ENCODE assay signal across 26 cellular contexts in the genomic region with DNA sequence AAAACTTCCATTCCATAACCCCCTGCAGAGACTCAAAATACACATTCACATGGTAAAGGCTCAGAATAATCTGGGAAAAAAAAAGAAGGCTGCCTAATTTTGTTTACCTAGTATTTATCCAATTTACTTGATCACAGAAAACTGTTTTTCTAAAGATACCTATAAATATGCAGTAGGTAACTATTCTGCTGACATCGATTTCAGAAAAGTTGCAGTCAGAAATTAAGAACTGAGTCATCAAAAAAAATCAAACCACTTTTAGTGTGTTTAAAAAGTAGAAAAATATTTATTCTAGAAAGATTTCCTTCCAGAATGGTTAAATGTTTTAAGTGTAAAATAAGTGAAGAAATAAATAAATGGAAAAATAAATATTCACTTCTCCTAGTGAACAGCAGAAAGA.
"Had no signal": no experiment of that assay in that cellular context is flagged by ENCODE, and none has a peak within 500 bp of the region (broad histone marks: within the 10 kb centered on the region; RNA-seq: fewer than 3 reads in every experiment).

No MANE protein-coding gene starts in this region.

- ATAC-seq: heart left ventricle; left lobe of liver; mucosa of descending colon; naive thymus-derived CD4-positive, alpha-beta T cell; psoas muscle; right cardiac atrium; stimulated activated naive B cell treated with anti-CD40 and anti-IgM and Interleukin-4, amounts not matched to agents 10 μg/mL and 1 μg/mL and 100 μg/mL, for 72 hours had no signal

- H3K9me3 ChIP-seq: heart left ventricle, mucosa of descending colon, ovary, psoas muscle, thoracic aorta, tibial nerve, upper lobe of left lung had no signal

- H3K4me1 ChIP-seq: heart left ventricle, psoas muscle, tibial nerve, upper lobe of left lung had no signal

- H3K27me3 Mint-ChIP-seq: memory B cell; naive thymus-derived CD4-positive, alpha-beta T cell; stimulated activated naive CD8-positive, alpha-beta T cell treated with anti-CD3 and anti-CD28 coated beads, Interleukin-15, Interleukin-2, amounts not matched to agents 100 ng/mL and 50 ng/mL, for 24 hours had no signal

- H3K27me3 ChIP-seq: heart left ventricle, hepatocyte, ovary, tibial nerve, upper lobe of left lung had no signal

- H3K36me3 Mint-ChIP-seq: memory B cell; stimulated activated naive B cell treated with anti-CD40 and anti-IgM and Interleukin-4, amounts not matched to agents 10 μg/mL and 1 μg/mL and 100 μg/mL, for 72 hours had no signal

- FAIRE-seq: frontal cortex, kidney, urothelium cell line had no signal

- H3K9me3 Mint-ChIP-seq: memory B cell; naive thymus-derived CD4-positive, alpha-beta T cell; nephron; stimulated activated naive B cell treated with anti-CD40 and anti-IgM and Interleukin-4, amounts not matched to agents 10 μg/mL and 1 μg/mL and 100 μg/mL, for 72 hours; stimulated activated naive CD8-positive, alpha-beta T cell treated with anti-CD3 and anti-CD28 coated beads, Interleukin-15, Interleukin-2, amounts not matched to agents 100 ng/mL and 50 ng/mL, for 24 hours had no signal

- H2AFZ ChIP-seq: hepatocyte had no signal

- H3K4me3 Mint-ChIP-seq: memory B cell; naive thymus-derived CD4-positive, alpha-beta T cell; nephron; stimulated activated naive B cell treated with anti-CD40 and anti-IgM and Interleukin-4, amounts not matched to agents 10 μg/mL and 1 μg/mL and 100 μg/mL, for 72 hours; stimulated activated naive CD8-positive, alpha-beta T cell treated with anti-CD3 and anti-CD28 coated beads, Interleukin-15, Interleukin-2, amounts not matched to agents 100 ng/mL and 50 ng/mL, for 24 hours had no signal

- H3K4me3 ChIP-seq: coronary artery, heart left ventricle, hepatocyte, lung, mucosa of descending colon, ovary, psoas muscle, skin epidermis, thoracic aorta, tibial nerve, upper lobe of left lung had no signal

- H3K27ac ChIP-seq: coronary artery, heart left ventricle, hepatocyte, ovary, psoas muscle, skin epidermis, thoracic aorta, tibial nerve, upper lobe of left lung had no signal

- H3K4me1 Mint-ChIP-seq: memory B cell; stimulated activated naive B cell treated with anti-CD40 and anti-IgM and Interleukin-4, amounts not matched to agents 10 μg/mL and 1 μg/mL and 100 μg/mL, for 72 hours had no signal

- H3K4me2 ChIP-seq: hepatocyte had no signal

- H3K36me3 ChIP-seq: heart left ventricle, ovary, thoracic aorta, tibial nerve, upper lobe of left lung had no signal

- H3K27ac Mint-ChIP-seq: memory B cell; naive thymus-derived CD4-positive, alpha-beta T cell; stimulated activated naive B cell treated with anti-CD40 and anti-IgM and Interleukin-4, amounts not matched to agents 10 μg/mL and 1 μg/mL and 100 μg/mL, for 72 hours; stimulated activated naive CD8-positive, alpha-beta T cell treated with anti-CD3 and anti-CD28 coated beads, Interleukin-15, Interleukin-2, amounts not matched to agents 100 ng/mL and 50 ng/mL, for 24 hours had no signal

- DNase-seq: dermis blood vessel endothelial cell; heart left ventricle; kidney; mucosa of descending colon; naive thymus-derived CD4-positive, alpha-beta T cell; nucleus accumbens; ovary; posterior cingulate gyrus; psoas muscle; right cardiac atrium; stimulated activated CD4-positive, alpha-beta T cell treated with anti-CD3 and anti-CD28 coated beads, Interleukin-15, amount 100 ng/mL, for 24 hours; stimulated activated CD4-positive, alpha-beta T cell treated with anti-CD3 and anti-CD28 coated beads, Interleukin-2, amount 100 ng/mL, for 48 hours; stimulated activated naive B cell treated with anti-CD40 and anti-IgM and Interleukin-4, amounts not matched to agents 10 μg/mL and 1 μg/mL and 100 μg/mL, for 72 hours; upper lobe of left lung had no signal
